ENCODE assay signal across 1 cellular context in genomic region chrX:33721927-33722326, GRCh38.
TF ChIP-seq lines count a peak whose summit lies in the region.

No MANE protein-coding gene starts in this region.

TF ChIP-seq in SK-N-SH, 30 proteins besides CTCF, POLR2A, EP300 and RAD21 (continued from another document):
- TF ChIP-seq ZBTB33 (IDR thresholded peaks at IDR 0.05; ENCODE audit: borderline replicate concordance, low read depth) (no peak), MAX (IDR thresholded peaks at IDR 0.05; ENCODE audit: low read depth) (no peak), TAF1 (IDR thresholded peaks at IDR 0.05; ENCODE audit: borderline replicate concordance, low read depth, low read length) (no peak), SIN3A (IDR thresholded peaks at IDR 0.05; ENCODE audit: borderline replicate concordance, low read depth, low read length) (no peak), NFIC (IDR thresholded peaks at IDR 0.05; ENCODE audit: borderline replicate concordance) (no peak), RCOR1 (IDR thresholded peaks at IDR 0.05; ENCODE audit: low read length) (no peak)
